Comparison of ENCODE assay signal across 11 cellular contexts in the genomic region with DNA sequence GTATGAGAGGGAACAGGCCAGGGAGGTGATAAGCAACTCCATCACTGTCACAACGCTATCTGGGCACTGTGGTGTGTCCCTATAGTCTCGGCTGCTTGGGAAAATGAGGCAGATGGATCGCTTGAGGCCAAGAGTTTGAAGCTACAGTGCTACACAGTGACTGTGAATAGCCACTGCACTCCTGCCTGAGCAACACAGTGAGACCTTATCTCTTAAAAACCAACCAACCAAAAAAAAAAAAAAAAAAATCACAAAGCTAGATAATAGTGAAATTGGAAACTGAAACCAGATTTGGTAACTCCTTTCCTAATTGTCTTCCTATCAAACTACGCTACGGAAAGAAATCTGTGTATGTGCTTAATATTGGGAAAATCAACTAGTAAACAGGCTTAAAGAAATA. TPM values are rescaled to one million over a fixed set of nuclear protein-coding genes. Genes with fewer than 3 reads are reported as not detected.
DNase-seq lines count a peak whose midpoint lies in the region; ATAC-seq and TF ChIP-seq lines count a peak whose summit lies in the region.
"Had no signal": no experiment of that assay in that cellular context is flagged by ENCODE, and none has a peak within 500 bp of the region (broad histone marks: within the 10 kb centered on the region; RNA-seq: fewer than 3 reads in every experiment).

No MANE protein-coding gene starts in this region.

- intact Hi-C loops in Right ventricle myocardium inferior (cut with DNase I) = no loop called here
- intact Hi-C loops in cardiac septum (cut with DNase I) = no loop called here
- intact Hi-C loops in lower lobe of right lung (cut with DNase I) = no loop called here
- intact Hi-C loops in uterus (cut with DNase I; ENCODE audit: low total_unique reads) = no loop called here

- ATAC-seq in Right ventricle myocardium inferior (peak; percentile 54), lower lobe of right lung (no peak), HG02763 (IDR thresholded peaks at IDR 0.05; ENCODE audit: unreplicated experiment) (no peak)

- TF ChIP-seq CTCF in brain (conservative IDR thresholded peaks at IDR 0.05) = no peak
- no peak for TF ChIP-seq CTCF in lower lobe of right lung (IDR thresholded peaks at IDR 0.05)
- TF ChIP-seq CTCF in uterus (IDR thresholded peaks at IDR 0.05) = no peak

- H3K27me3 ChIP-seq in lower lobe of right lung (ENCODE audit: low read depth) = no peaks in the 10 kb centered on the region
- no peaks in the 10 kb centered on the region for H3K27me3 ChIP-seq in uterus

- H3K36me3 ChIP-seq in lower lobe of right lung = no peaks in the 10 kb centered on the region
- no peaks in the 10 kb centered on the region for H3K36me3 ChIP-seq in uterus

- H3K36me3 Mint-ChIP-seq in brain = peaks cover 51% of the 10 kb centered on the region

- peak overlapping the region in 1 of 5 experiments; percentile 11 for H3K4me3 Mint-ChIP-seq in brain
- H3K4me3 Mint-ChIP-seq: activated naive CD8-positive, alpha-beta T cell treated with anti-CD3 and anti-CD28 coated beads for 36 hours; stimulated activated naive CD8-positive, alpha-beta T cell treated with anti-CD3 and anti-CD28 coated beads, Interleukin-15, Interleukin-2, amounts not matched to agents 100 ng/mL and 50 ng/mL, for 24 hours had no signal

- H3K4me1 ChIP-seq in lower lobe of right lung = peaks cover 16% of the 10 kb centered on the region
- no peaks in the 10 kb centered on the region for H3K4me1 ChIP-seq in uterus

- H3K9me3 ChIP-seq in lower lobe of right lung (peaks cover 3% of the 10 kb centered on the region), uterus (no peaks in the 10 kb centered on the region)

- peak overlapping the region; percentile 4 to 86 (median 59) for H3K27ac Mint-ChIP-seq in brain
- H3K27ac Mint-ChIP-seq: activated naive CD8-positive, alpha-beta T cell treated with anti-CD3 and anti-CD28 coated beads for 36 hours; stimulated activated naive CD8-positive, alpha-beta T cell treated with anti-CD3 and anti-CD28 coated beads, Interleukin-15, Interleukin-2, amounts not matched to agents 100 ng/mL and 50 ng/mL, for 24 hours had no signal

- H3K4me1 Mint-ChIP-seq in brain = peaks cover 32% of the 10 kb centered on the region

- no peak for DNase-seq in Right ventricle myocardium inferior (ENCODE audit: missing footprints)
- no peak for DNase-seq in cardiac septum (ENCODE audit: low spot score)
- no peak for DNase-seq in lower lobe of right lung
- DNase-seq in uterus = no peak
- no peak for DNase-seq in NOMO-1 (lab: John Stamatoyannopoulos, UW; ENCODE audit: unreplicated experiment in 2 of 2)
- no peak for DNase-seq in Ammon's horn (ENCODE audit: low spot score)
- DNase-seq: activated naive CD8-positive, alpha-beta T cell treated with anti-CD3 and anti-CD28 coated beads for 36 hours; KG1 had no signal

- H3K4me3 ChIP-seq in lower lobe of right lung (peak overlapping the region; percentile 24), uterus (no peak overlapping the region)

- peaks cover 10 to 29% (median 22%) of the 10 kb centered on the region in 5 experiments for H3K9me3 Mint-ChIP-seq in brain

- TF ChIP-seq POLR2A in uterus (IDR thresholded peaks at IDR 0.05) = no peak

- no peaks in the 10 kb centered on the region for H3K27me3 Mint-ChIP-seq in brain
- H3K27me3 Mint-ChIP-seq: activated naive CD8-positive, alpha-beta T cell treated with anti-CD3 and anti-CD28 coated beads for 36 hours; stimulated activated naive CD8-positive, alpha-beta T cell treated with anti-CD3 and anti-CD28 coated beads, Interleukin-15, Interleukin-2, amounts not matched to agents 100 ng/mL and 50 ng/mL, for 24 hours had no signal

- no peak overlapping the region for H3K27ac ChIP-seq in lower lobe of right lung
- peak overlapping the region; percentile 33 to 49 for H3K27ac ChIP-seq in uterus

RNA-seq across cellular contexts. Expression of gene MICU1, which starts 14.1 kb away (rescaled TPM):
- total RNA-seq in Right ventricle myocardium inferior (49.0 TPM), cardiac septum (43.2 TPM), lower lobe of right lung (57.1 TPM), uterus (100 to 1,000 TPM in 1 of 4 donors, 10 to 100 TPM in 3; 24.4 to 195 (median 66.9) TPM)
- polyA plus RNA-seq in brain (ENCODE audit: insufficient read depth, low read depth, low replicate concordance) = 99.5 TPM
